In the genomic region with DNA sequence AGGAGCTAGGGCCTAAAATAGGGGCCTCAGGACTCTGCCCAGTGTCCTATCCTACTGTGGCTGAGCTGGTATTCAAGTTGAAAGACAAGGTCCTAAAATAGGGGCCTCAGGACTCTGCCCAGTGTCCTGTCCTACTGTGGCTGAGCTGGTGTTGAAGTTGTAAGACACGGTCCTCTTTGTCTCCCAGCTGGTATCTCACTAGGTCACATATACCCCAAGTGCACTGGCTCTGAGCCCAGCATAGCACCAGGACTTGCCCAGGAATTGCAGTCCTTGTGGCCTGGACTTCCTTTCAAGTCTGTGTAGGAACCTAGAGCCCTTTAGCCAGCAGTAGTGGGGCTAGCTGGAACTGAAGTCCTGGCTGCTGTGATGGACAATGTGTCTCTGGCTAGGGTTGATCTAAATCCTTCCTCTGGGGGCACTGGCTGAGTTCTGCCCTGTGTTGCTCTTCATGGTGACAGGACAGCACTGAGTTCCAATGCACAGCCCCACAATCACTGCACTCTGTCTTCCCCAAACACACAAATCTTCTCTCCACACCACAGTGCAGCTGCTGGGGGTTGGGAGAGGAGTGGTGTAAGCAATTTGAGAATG, we compare ENCODE assay signal across 15 cellular contexts.
DNase-seq lines count a peak whose midpoint lies in the region; ATAC-seq and TF ChIP-seq lines count a peak whose summit lies in the region.
"Had no signal": no experiment of that assay in that cellular context is flagged by ENCODE, and none has a peak within 500 bp of the region (broad histone marks: within the 10 kb centered on the region; RNA-seq: fewer than 3 reads in every experiment).

No MANE protein-coding gene starts in this region.

- POLR2A ChIA-PET in HCT116 (lab: Charles Lee): no interaction called here

- peak overlapping the region; percentile 17; the same call in 1 of the 2 replicates for H3K4me2 ChIP-seq in HCT116 (ENCODE audit: low read length)
- H3K4me2 ChIP-seq: A549, GM23338 had no signal

- H3K36me3 ChIP-seq in HCT116 (ENCODE audit: control insufficient read depth in 1 of 2, insufficient read depth in 2 of 2, low read length in 2 of 2) (no peaks in the 10 kb centered on the region), adrenal gland (replicated peaks in 1 of 2) (no peaks in the 10 kb centered on the region)
- H3K36me3 ChIP-seq: BE2C had no signal

- TF ChIP-seq RAD21 in HCT116 (IDR thresholded peaks at IDR 0.05; ENCODE audit: low read depth): no peak

- intact Hi-C loops in HCT116 (cut with micrococcal nuclease): no loop called here
- intact Hi-C loops in left ventricle myocardium superior (cut with micrococcal nuclease): no loop called here
- intact Hi-C loops in adrenal gland (cut with DNase I): no loop called here

- H3K4me1 ChIP-seq in HCT116 (ENCODE audit: control insufficient read depth in 1 of 2, insufficient read depth in 2 of 2, low read length in 2 of 2) (peaks cover 3 to 8% of the 10 kb centered on the region in 2 experiments; a peak in 2 of 4 replicates), adrenal gland (replicated peaks in 1 of 2) (peaks cover 0 to 6% of the 10 kb centered on the region in 2 donors)
- H3K4me1 ChIP-seq: A549, BE2C, Caco-2 had no signal

- H3K27ac ChIP-seq in HCT116 (ENCODE audit: low read depth, low read length) (no peak overlapping the region), adrenal gland (no peak overlapping the region)
- H3K27ac ChIP-seq: A549, C4-2B had no signal

- H3K36me3 Mint-ChIP-seq in endothelial cell (ENCODE audit: low read depth, unreplicated experiment) (no peaks in the 10 kb centered on the region), osteocyte (ENCODE audit: unreplicated experiment) (no peaks in the 10 kb centered on the region)
- H3K36me3 Mint-ChIP-seq: CD8-positive, alpha-beta T cell had no signal

- H4K20me1 ChIP-seq in HCT116 (ENCODE audit: insufficient read depth): no peaks in the 10 kb centered on the region

- no peak for DNase-seq in HCT116 (ENCODE audit: low read depth, low spot score)
- DNase-seq in endothelial cell (ENCODE audit: low spot score): no peak
- peak; percentile 62 for DNase-seq in left ventricle myocardium superior
- peak; percentile 40 for DNase-seq in osteocyte (ENCODE audit: extremely low spot score, unreplicated experiment)
- DNase-seq in adrenal gland: no peak
- DNase-seq in SW480 (ENCODE audit: low spot score): no peak
- DNase-seq: BE2C; Caco-2; CD8-positive, alpha-beta T cell; GF-D8; H7 had no signal

- no peaks in the 10 kb centered on the region for H3K9me2 ChIP-seq in HCT116 (ENCODE audit: insufficient read depth)

- peaks cover 4% of the 10 kb centered on the region; the same call in 1 of the 2 replicates for H3K27me3 ChIP-seq in HCT116 (ENCODE audit: insufficient read depth, low read length)
- H3K27me3 ChIP-seq in adrenal gland: no peaks in the 10 kb centered on the region
- H3K27me3 ChIP-seq: BE2C had no signal

- H3K9me3 ChIP-seq in HCT116 (ENCODE audit: control insufficient read depth in 1 of 2, insufficient read depth in 1 of 2, low read depth in 1 of 2, low read length in 2 of 2) (no peaks in the 10 kb centered on the region), adrenal gland (replicated peaks in 1 of 3) (no peaks in the 10 kb centered on the region)
- H3K9me3 ChIP-seq: BE2C, Caco-2 had no signal

- H3K27ac Mint-ChIP-seq in endothelial cell (ENCODE audit: unreplicated experiment) (no peak overlapping the region), osteocyte (ENCODE audit: unreplicated experiment) (no peak overlapping the region)
- H3K27ac Mint-ChIP-seq: CD8-positive, alpha-beta T cell; GM23338 had no signal

- CTCF ChIA-PET in HCT116 (lab: Charles Lee): no interaction called here

- TF ChIP-seq POLR2A in HCT116 (IDR thresholded peaks at IDR 0.05; ENCODE audit: borderline replicate concordance, extremely low read depth, insufficient read depth, insufficient read length) (no peak), adrenal gland (IDR thresholded peaks at IDR 0.05) (no peak)

- no peak overlapping the region for H3K9ac ChIP-seq in HCT116 (ENCODE audit: low read length)

- H3K9me3 Mint-ChIP-seq in endothelial cell (ENCODE audit: unreplicated experiment): peaks cover 11% of the 10 kb centered on the region
- H3K9me3 Mint-ChIP-seq in osteocyte (ENCODE audit: unreplicated experiment): peaks cover 28% of the 10 kb centered on the region

- H2AFZ ChIP-seq in HCT116 (ENCODE audit: low read depth, low read length, poor library complexity, severe bottlenecking): no peak overlapping the region
- H2AFZ ChIP-seq: GM23338 had no signal

- ATAC-seq in HCT116 (peak; percentile 59), left ventricle myocardium superior (peak; percentile 96), GM21717 (IDR thresholded peaks at IDR 0.05; ENCODE audit: unreplicated experiment) (no peak)
- ATAC-seq: A549; CD8-positive, alpha-beta T cell; GM23338 had no signal

- peaks cover 3% of the 10 kb centered on the region for H3K27me3 Mint-ChIP-seq in endothelial cell (ENCODE audit: unreplicated experiment)
- H3K27me3 Mint-ChIP-seq in osteocyte (ENCODE audit: unreplicated experiment): no peaks in the 10 kb centered on the region

- WGBS in adrenal gland, 4 donors: 83 to 100% (median 89%) methylated on average over 1 of the region's 1 CpG

- RAD21 ChIA-PET in HCT116 (lab: Charles Lee; ENCODE audit: low non-redundant PET in 1 of 2, low total read pairs in 2 of 2, uncharacterized antibody in 2 of 2, unreplicated experiment in 2 of 2): no interaction called here

- TF ChIP-seq CTCF in HCT116 (IDR thresholded peaks at IDR 0.05 in 2 of 3, conservative IDR thresholded peaks at IDR 0.05 in 1 of 3; ENCODE audit: borderline replicate concordance in 1 of 3, insufficient read depth in 1 of 3, low read depth in 2 of 3, low read length in 2 of 3) (no peak), endothelial cell (IDR thresholded peaks at IDR 0.05; ENCODE audit: unreplicated experiment) (no peak), osteocyte (IDR thresholded peaks at IDR 0.05) (no peak), adrenal gland (IDR thresholded peaks at IDR 0.05) (no peak)

- no peaks in the 10 kb centered on the region for H3K79me2 ChIP-seq in HCT116 (ENCODE audit: insufficient read depth, low read length)

- H3K4me1 Mint-ChIP-seq in endothelial cell (ENCODE audit: unreplicated experiment) (no peaks in the 10 kb centered on the region), osteocyte (ENCODE audit: unreplicated experiment) (no peaks in the 10 kb centered on the region)
- H3K4me1 Mint-ChIP-seq: GM23338 had no signal

- H3K4me3 Mint-ChIP-seq in endothelial cell (ENCODE audit: unreplicated experiment) (peak overlapping the region; percentile 8), osteocyte (ENCODE audit: unreplicated experiment) (no peak overlapping the region)
- H3K4me3 Mint-ChIP-seq: CD8-positive, alpha-beta T cell; GM23338 had no signal

- no peak overlapping the region for H3K4me3 ChIP-seq in HCT116 (replicated peaks in 1 of 2; ENCODE audit: low read depth in 1 of 2, low read length in 2 of 2)
- no peak overlapping the region for H3K4me3 ChIP-seq in adrenal gland
- H3K4me3 ChIP-seq: A549, GM23338 had no signal

- BruUV-seq in HCT116 (replicated peaks; lab: Mats Ljungman, UMichigan): no TSS peak

TF ChIP-seq in HCT116, 20 proteins besides CTCF, POLR2A, EP300 and RAD21:
- TF ChIP-seq REST (IDR thresholded peaks at IDR 0.05; ENCODE audit: low read depth) (no peak), ELF1 (IDR thresholded peaks at IDR 0.05; ENCODE audit: borderline replicate concordance, low read depth) (no peak), ZFX (IDR thresholded peaks at IDR 0.05) (no peak), SRF (IDR thresholded peaks at IDR 0.05; ENCODE audit: low read depth) (no peak), FOSL1 (IDR thresholded peaks at IDR 0.05; ENCODE audit: low read depth) (no peak)
TF ChIP-seq in HCT116: peak in this region for 0.

Comparison
In these comparisons a context has a peak if more than half of its experiments do, and no peak if none do; other contexts are left out.
1. DNase-seq: peak in left ventricle myocardium superior (single experiment) and osteocyte (single experiment); none in HCT116 (single experiment), endothelial cell (single experiment), adrenal gland (0 of 7) and SW480 (single experiment).